8 cellular contexts compared by ENCODE assay signal in the genomic region with DNA sequence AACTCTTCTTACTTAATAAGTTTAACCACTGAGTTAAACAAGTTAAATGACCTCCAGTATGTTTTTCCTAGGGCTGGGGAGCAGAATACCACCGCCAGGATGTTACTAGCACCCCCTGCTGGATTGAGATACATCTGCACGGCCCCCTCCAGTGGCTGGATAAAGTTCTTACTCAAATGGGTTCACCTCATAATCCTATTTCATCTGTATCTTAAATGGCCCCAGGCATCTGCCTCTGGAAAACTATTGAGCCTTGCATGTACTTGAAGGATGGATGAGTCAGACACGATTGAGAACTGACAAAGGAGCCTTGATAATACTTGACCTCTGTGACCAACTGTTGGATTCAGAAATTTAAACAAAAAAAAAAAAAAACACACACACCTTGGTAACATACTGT.
DNase-seq lines count a peak whose midpoint lies in the region; ATAC-seq, FAIRE-seq and TF ChIP-seq lines count a peak whose summit lies in the region.

No MANE protein-coding gene starts in this region.

- H3K36me3 Mint-ChIP-seq in T-helper 17 cell (ENCODE audit: low read depth) = no peaks in the 10 kb centered on the region

- H3K4me1 Mint-ChIP-seq in T-helper 17 cell = peaks cover under 1% of the 10 kb centered on the region

- H3K27ac Mint-ChIP-seq in T-helper 17 cell = no peak overlapping the region

- DNase-seq in HCEC 1CT (peak; percentile 51), M059J (ENCODE audit: low read depth) (peak; percentile 69), T-helper 17 cell (peak in 1 of 3 donors; percentile 44), brain microvascular endothelial cell (peak; percentile 60), NCI-H187 treated with DMSO at 0.1 percent for 48 hours (lab: John Stamatoyannopoulos, UW) (no peak)
- DNase-seq in stimulated activated CD4-positive, alpha-beta T cell treated with anti-CD3 and anti-CD28 coated beads, Interleukin-2, amount 100 ng/mL, for 48 hours = peak; percentile 48 to 56

- no peak overlapping the region for H3K4me3 ChIP-seq in brain microvascular endothelial cell (ENCODE audit: low read depth, low read length)

- no peaks in the 10 kb centered on the region for H3K27me3 Mint-ChIP-seq in T-helper 17 cell

- H3K9me3 ChIP-seq in T-helper 17 cell (ENCODE audit: control insufficient read depth, low read length, poor library complexity, severe bottlenecking) = no peaks in the 10 kb centered on the region

- ATAC-seq in T-helper 17 cell = peak; percentile 99

- TF ChIP-seq CTCF in GM12874 (IDR thresholded peaks at IDR 0.05; ENCODE audit: insufficient read depth, low read depth, low read length) (peak; percentile 83), brain microvascular endothelial cell (IDR thresholded peaks at IDR 0.05; ENCODE audit: low read depth, low read length, missing control alignments) (peak; percentile 97)

- in situ Hi-C loops in brain microvascular endothelial cell (cut with HindIII; ENCODE audit: low pct_ligation_motif_present, low sequenced_read_pairs) = no loop called here

- H3K4me3 Mint-ChIP-seq in T-helper 17 cell = no peak overlapping the region

- H3K27ac ChIP-seq in brain microvascular endothelial cell = no peak overlapping the region

- H3K27me3 ChIP-seq in brain microvascular endothelial cell (replicated peaks) = no peaks in the 10 kb centered on the region

- H3K36me3 ChIP-seq in brain microvascular endothelial cell (replicated peaks) = no peaks in the 10 kb centered on the region

- FAIRE-seq in islet of Langerhans (lab: Jason Lieb, UNC) = peak; percentile 51
